Comparison of ENCODE assay signal across 20 cellular contexts in the genomic region with DNA sequence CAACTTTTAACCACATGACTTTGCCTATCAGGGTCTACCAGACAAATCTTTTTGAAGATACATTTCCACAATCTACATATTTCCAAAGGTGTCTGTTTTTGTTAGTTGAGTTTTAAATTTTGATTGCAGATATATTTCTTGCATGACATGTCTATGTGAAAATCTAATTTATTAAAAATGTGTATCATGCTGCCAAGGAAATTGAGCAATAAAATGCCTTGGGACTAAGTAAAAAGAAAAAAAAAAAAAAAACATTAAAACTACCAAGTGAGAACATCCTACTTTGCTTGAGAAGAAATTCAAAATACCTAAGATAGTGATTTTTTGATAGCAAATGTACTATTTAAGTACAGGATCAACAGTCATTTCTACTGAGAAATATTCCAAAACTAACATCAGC.
"Had no signal": no experiment of that assay in that cellular context is flagged by ENCODE, and none has a peak within 500 bp of the region (broad histone marks: within the 10 kb centered on the region; RNA-seq: fewer than 3 reads in every experiment).

No MANE protein-coding gene starts in this region.

- H3K9me3 Mint-ChIP-seq: activated CD4-positive, alpha-beta memory T cell treated with anti-CD3 and anti-CD28 coated beads for 36 hours; activated naive CD4-positive, alpha-beta T cell treated with anti-CD3 and anti-CD28 coated beads, Interleukin-2, amount 50 U/mL, for 72 hours; activated T-helper 1 cell treated with anti-CD3 and anti-CD28 coated beads, Interleukin-12 subunit alpha, Interleukin-12 subunit beta, Interleukin-2, Interleukin-4 antibody, amounts not matched to agents 30 ng/mL and 10 ng/mL and 1 ng/mL, durations not matched to agents 14 hours and 24 hours and 36 hours; effector memory CD8-positive, alpha-beta T cell; memory B cell; stimulated activated naive B cell treated with anti-CD40 and anti-IgM and Interleukin-4, amounts not matched to agents 10 μg/mL and 1 μg/mL and 100 μg/mL, for 72 hours; WTC11 had no signal

- DNase-seq: activated CD4-positive, alpha-beta memory T cell treated with anti-CD3 and anti-CD28 coated beads for 36 hours; activated CD4-positive, alpha-beta T cell treated with anti-CD3 and anti-CD28 coated beads for 36 hours; activated gamma-delta T cell treated with Interleukin-2 at 50 U/mL for 16 hours; activated T-cell treated with anti-CD3 and anti-CD28 coated beads for 4 hours; amniotic stem cell; effector memory CD8-positive, alpha-beta T cell; gastrocnemius medialis; heart right ventricle; kidney glomerular epithelial cell; left ventricle myocardium superior; occipital lobe; psoas muscle; right lobe of liver; spleen; stimulated activated naive B cell treated with anti-CD40 and anti-IgM and Interleukin-4, amounts not matched to agents 10 μg/mL and 1 μg/mL and 100 μg/mL, for 72 hours; tibial artery had no signal

- H3K27me3 Mint-ChIP-seq: activated CD4-positive, alpha-beta memory T cell treated with anti-CD3 and anti-CD28 coated beads for 36 hours; activated CD4-positive, alpha-beta T cell treated with anti-CD3 and anti-CD28 coated beads for 36 hours; effector memory CD8-positive, alpha-beta T cell; memory B cell; stimulated activated naive B cell treated with anti-CD40 and anti-IgM and Interleukin-4, amounts not matched to agents 10 μg/mL and 1 μg/mL and 100 μg/mL, for 72 hours had no signal

- H3K4me1 Mint-ChIP-seq: activated CD4-positive, alpha-beta T cell treated with anti-CD3 and anti-CD28 coated beads for 36 hours; memory B cell; stimulated activated naive B cell treated with anti-CD40 and anti-IgM and Interleukin-4, amounts not matched to agents 10 μg/mL and 1 μg/mL and 100 μg/mL, for 72 hours; WTC11 had no signal

- H3K27me3 ChIP-seq: gastrocnemius medialis, heart right ventricle, right lobe of liver, spleen, tibial artery had no signal

- H3K4me3 ChIP-seq: gastrocnemius medialis, heart right ventricle, psoas muscle, right lobe of liver, spleen, tibial artery had no signal

- H3K4me3 Mint-ChIP-seq: activated CD4-positive, alpha-beta memory T cell treated with anti-CD3 and anti-CD28 coated beads for 36 hours; activated CD4-positive, alpha-beta T cell treated with anti-CD3 and anti-CD28 coated beads for 36 hours; activated T-helper 1 cell treated with anti-CD3 and anti-CD28 coated beads, Interleukin-12 subunit alpha, Interleukin-12 subunit beta, Interleukin-2, Interleukin-4 antibody, amounts not matched to agents 30 ng/mL and 10 ng/mL and 1 ng/mL, durations not matched to agents 14 hours and 24 hours and 36 hours; effector memory CD8-positive, alpha-beta T cell; memory B cell; stimulated activated naive B cell treated with anti-CD40 and anti-IgM and Interleukin-4, amounts not matched to agents 10 μg/mL and 1 μg/mL and 100 μg/mL, for 72 hours; WTC11 had no signal

- H3K9me3 ChIP-seq: gastrocnemius medialis, heart right ventricle, psoas muscle, right lobe of liver, spleen, tibial artery had no signal

- H3K27ac ChIP-seq: gastrocnemius medialis, heart right ventricle, psoas muscle, right lobe of liver, spleen had no signal

- ATAC-seq: activated CD4-positive, alpha-beta T cell treated with anti-CD3 and anti-CD28 coated beads for 36 hours; activated naive CD4-positive, alpha-beta T cell treated with anti-CD3 and anti-CD28 coated beads, Interleukin-2, amount 50 U/mL, for 72 hours; effector memory CD8-positive, alpha-beta T cell; gastrocnemius medialis; left ventricle myocardium superior; psoas muscle; right lobe of liver; stimulated activated naive B cell treated with anti-CD40 and anti-IgM and Interleukin-4, amounts not matched to agents 10 μg/mL and 1 μg/mL and 100 μg/mL, for 72 hours; WTC11 had no signal

- H3K4me1 ChIP-seq: gastrocnemius medialis, psoas muscle, right lobe of liver, spleen had no signal

- H3K27ac Mint-ChIP-seq: activated CD4-positive, alpha-beta memory T cell treated with anti-CD3 and anti-CD28 coated beads for 36 hours; activated CD4-positive, alpha-beta T cell treated with anti-CD3 and anti-CD28 coated beads for 36 hours; activated naive CD4-positive, alpha-beta T cell treated with anti-CD3 and anti-CD28 coated beads, Interleukin-2, amount 50 U/mL, for 72 hours; activated T-helper 1 cell treated with anti-CD3 and anti-CD28 coated beads, Interleukin-12 subunit alpha, Interleukin-12 subunit beta, Interleukin-2, Interleukin-4 antibody, amounts not matched to agents 30 ng/mL and 10 ng/mL and 1 ng/mL, durations not matched to agents 14 hours and 24 hours and 36 hours; effector memory CD8-positive, alpha-beta T cell; memory B cell; stimulated activated naive B cell treated with anti-CD40 and anti-IgM and Interleukin-4, amounts not matched to agents 10 μg/mL and 1 μg/mL and 100 μg/mL, for 72 hours; WTC11 had no signal
